2 cellular contexts compared by ENCODE assay signal in the genomic region with DNA sequence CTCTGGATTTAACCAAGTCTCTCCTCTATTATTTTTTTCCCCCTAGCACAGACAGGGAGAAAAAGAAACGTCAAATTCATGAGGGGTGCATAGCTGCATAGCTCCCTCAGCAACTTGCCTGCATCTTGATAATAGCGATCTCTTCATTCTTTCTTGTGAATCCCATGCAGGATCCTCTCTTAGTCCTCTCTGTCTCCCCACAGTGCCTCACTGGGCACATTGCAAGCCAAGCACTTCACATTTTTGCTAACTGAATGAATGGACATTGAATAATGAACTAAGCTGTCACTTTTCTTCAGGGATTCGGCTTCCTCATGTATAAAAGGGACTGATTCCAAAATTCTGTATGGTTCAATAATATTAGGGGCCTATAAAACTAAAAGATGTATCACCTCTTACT.
TF ChIP-seq lines count a peak whose summit lies in the region.

No MANE protein-coding gene starts in this region.

TF ChIP-seq in endothelial cell of umbilical vein, 7 proteins besides CTCF, POLR2A, EP300 and RAD21:
- TF ChIP-seq, protein P1, sequence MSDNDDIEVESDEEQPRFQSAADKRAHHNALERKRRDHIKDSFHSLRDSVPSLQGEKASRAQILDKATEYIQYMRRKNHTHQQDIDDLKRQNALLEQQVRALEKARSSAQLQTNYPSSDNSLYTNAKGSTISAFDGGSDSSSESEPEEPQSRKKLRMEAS (IDR thresholded peaks at IDR 0.05; ENCODE audit: insufficient read depth, insufficient read length) = no peak
- TF ChIP-seq GATA2 (IDR thresholded peaks at IDR 0.05; ENCODE audit: insufficient read depth, insufficient read length, low read depth, low read length) (no peak), FOS (IDR thresholded peaks at IDR 0.05; ENCODE audit: borderline replicate concordance, insufficient read depth, low read length) (no peak), JUN (IDR thresholded peaks at IDR 0.05; ENCODE audit: borderline replicate concordance, insufficient read depth, insufficient read length, low read depth) (no peak), EZH2 (IDR thresholded peaks at IDR 0.05; ENCODE audit: borderline replicate concordance, low read depth, low read length, severe bottlenecking) (no peak)

TF ChIP-seq in neural cell, 6 proteins besides CTCF, POLR2A, EP300 and RAD21:
- TF ChIP-seq, protein P2, sequence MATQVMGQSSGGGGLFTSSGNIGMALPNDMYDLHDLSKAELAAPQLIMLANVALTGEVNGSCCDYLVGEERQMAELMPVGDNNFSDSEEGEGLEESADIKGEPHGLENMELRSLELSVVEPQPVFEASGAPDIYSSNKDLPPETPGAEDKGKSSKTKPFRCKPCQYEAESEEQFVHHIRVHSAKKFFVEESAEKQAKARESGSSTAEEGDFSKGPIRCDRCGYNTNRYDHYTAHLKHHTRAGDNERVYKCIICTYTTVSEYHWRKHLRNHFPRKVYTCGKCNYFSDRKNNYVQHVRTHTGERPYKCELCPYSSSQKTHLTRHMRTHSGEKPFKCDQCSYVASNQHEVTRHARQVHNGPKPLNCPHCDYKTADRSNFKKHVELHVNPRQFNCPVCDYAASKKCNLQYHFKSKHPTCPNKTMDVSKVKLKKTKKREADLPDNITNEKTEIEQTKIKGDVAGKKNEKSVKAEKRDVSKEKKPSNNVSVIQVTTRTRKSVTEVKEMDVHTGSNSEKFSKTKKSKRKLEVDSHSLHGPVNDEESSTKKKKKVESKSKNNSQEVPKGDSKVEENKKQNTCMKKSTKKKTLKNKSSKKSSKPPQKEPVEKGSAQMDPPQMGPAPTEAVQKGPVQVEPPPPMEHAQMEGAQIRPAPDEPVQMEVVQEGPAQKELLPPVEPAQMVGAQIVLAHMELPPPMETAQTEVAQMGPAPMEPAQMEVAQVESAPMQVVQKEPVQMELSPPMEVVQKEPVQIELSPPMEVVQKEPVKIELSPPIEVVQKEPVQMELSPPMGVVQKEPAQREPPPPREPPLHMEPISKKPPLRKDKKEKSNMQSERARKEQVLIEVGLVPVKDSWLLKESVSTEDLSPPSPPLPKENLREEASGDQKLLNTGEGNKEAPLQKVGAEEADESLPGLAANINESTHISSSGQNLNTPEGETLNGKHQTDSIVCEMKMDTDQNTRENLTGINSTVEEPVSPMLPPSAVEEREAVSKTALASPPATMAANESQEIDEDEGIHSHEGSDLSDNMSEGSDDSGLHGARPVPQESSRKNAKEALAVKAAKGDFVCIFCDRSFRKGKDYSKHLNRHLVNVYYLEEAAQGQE (IDR thresholded peaks at IDR 0.05; ENCODE audit: borderline replicate concordance) = no peak
- TF ChIP-seq TAF1 (IDR thresholded peaks at IDR 0.05; ENCODE audit: low read depth) (no peak), SMC3 (conservative IDR thresholded peaks at IDR 0.05; ENCODE audit: poor library complexity) (peak; percentile 83), MXI1 (conservative IDR thresholded peaks at IDR 0.05; ENCODE audit: poor library complexity, severe bottlenecking) (no peak)
TF ChIP-seq in neural cell: peak in this region for 1.
